ENCODE assay signal across 1 cellular context in the genomic region with DNA sequence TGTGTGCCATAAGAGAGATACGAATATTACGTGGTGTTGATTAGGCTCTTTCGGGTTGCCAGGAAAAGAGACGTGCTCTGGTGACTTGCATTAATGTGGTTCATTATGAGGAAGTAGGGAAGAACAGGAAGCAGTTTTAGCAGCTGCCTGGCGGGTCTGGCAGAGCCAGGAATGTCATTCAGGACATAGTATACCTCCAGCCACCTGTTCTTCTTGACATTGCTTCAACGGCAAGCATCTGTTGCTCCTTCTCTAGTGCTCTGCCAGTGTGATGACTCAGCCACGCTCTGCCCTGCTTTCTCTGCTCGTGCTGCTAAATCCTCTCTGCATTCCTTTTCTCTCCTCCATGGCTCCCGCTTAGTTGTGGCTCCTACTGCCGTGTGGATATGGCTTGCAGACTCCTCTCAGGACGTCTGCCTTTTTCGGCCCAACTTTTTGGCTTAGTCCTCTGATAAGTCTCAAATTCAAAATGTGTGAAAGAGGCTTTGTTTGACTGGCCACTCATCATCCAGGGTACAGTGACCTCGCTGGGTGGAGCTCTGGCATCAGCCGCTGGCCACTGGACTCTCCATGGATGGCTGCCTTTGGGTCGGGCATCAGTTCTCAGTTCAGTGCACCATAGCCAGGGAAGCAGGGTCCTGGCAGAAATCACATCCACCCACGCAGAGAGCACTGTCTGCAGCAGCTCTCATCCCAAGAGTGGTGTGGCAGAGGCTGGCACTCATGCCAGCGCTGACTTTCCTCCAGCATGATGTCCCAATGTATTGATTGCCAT.
TF ChIP-seq lines count a peak whose summit lies in the region.

No MANE protein-coding gene starts in this region.

TF ChIP-seq in GM23338, 12 proteins besides CTCF, POLR2A, EP300 and RAD21 (continued from another document):
- TF ChIP-seq, protein P1, sequence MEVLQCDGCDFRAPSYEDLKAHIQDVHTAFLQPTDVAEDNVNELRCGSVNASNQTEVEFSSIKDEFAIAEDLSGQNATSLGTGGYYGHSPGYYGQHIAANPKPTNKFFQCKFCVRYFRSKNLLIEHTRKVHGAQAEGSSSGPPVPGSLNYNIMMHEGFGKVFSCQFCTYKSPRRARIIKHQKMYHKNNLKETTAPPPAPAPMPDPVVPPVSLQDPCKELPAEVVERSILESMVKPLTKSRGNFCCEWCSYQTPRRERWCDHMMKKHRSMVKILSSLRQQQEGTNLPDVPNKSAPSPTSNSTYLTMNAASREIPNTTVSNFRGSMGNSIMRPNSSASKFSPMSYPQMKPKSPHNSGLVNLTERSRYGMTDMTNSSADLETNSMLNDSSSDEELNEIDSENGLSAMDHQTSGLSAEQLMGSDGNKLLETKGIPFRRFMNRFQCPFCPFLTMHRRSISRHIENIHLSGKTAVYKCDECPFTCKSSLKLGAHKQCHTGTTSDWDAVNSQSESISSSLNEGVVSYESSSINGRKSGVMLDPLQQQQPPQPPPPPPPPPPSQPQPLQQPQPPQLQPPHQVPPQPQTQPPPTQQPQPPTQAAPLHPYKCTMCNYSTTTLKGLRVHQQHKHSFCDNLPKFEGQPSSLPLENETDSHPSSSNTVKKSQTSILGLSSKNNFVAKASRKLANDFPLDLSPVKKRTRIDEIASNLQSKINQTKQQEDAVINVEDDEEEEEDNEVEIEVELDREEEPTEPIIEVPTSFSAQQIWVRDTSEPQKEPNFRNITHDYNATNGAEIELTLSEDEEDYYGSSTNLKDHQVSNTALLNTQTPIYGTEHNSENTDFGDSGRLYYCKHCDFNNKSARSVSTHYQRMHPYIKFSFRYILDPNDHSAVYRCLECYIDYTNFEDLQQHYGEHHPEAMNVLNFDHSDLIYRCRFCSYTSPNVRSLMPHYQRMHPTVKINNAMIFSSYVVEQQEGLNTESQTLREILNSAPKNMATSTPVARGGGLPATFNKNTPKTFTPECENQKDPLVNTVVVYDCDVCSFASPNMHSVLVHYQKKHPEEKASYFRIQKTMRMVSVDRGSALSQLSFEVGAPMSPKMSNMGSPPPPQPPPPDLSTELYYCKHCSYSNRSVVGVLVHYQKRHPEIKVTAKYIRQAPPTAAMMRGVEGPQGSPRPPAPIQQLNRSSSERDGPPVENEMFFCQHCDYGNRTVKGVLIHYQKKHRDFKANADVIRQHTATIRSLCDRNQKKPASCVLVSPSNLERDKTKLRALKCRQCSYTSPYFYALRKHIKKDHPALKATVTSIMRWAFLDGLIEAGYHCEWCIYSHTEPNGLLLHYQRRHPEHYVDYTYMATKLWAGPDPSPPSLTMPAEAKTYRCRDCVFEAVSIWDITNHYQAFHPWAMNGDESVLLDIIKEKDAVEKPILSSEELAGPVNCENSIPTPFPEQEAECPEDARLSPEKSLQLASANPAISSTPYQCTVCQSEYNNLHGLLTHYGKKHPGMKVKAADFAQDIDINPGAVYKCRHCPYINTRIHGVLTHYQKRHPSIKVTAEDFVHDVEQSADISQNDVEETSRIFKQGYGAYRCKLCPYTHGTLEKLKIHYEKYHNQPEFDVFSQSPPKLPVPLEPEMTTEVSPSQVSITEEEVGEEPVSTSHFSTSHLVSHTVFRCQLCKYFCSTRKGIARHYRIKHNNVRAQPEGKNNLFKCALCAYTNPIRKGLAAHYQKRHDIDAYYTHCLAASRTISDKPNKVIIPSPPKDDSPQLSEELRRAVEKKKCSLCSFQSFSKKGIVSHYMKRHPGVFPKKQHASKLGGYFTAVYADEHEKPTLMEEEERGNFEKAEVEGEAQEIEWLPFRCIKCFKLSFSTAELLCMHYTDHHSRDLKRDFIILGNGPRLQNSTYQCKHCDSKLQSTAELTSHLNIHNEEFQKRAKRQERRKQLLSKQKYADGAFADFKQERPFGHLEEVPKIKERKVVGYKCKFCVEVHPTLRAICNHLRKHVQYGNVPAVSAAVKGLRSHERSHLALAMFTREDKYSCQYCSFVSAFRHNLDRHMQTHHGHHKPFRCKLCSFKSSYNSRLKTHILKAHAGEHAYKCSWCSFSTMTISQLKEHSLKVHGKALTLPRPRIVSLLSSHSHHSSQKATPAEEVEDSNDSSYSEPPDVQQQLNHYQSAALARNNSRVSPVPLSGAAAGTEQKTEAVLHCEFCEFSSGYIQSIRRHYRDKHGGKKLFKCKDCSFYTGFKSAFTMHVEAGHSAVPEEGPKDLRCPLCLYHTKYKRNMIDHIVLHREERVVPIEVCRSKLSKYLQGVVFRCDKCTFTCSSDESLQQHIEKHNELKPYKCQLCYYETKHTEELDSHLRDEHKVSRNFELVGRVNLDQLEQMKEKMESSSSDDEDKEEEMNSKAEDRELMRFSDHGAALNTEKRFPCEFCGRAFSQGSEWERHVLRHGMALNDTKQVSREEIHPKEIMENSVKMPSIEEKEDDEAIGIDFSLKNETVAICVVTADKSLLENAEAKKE (CRISPR knock-in tag; IDR thresholded peaks at IDR 0.05): no peak
- TF ChIP-seq, protein P2, sequence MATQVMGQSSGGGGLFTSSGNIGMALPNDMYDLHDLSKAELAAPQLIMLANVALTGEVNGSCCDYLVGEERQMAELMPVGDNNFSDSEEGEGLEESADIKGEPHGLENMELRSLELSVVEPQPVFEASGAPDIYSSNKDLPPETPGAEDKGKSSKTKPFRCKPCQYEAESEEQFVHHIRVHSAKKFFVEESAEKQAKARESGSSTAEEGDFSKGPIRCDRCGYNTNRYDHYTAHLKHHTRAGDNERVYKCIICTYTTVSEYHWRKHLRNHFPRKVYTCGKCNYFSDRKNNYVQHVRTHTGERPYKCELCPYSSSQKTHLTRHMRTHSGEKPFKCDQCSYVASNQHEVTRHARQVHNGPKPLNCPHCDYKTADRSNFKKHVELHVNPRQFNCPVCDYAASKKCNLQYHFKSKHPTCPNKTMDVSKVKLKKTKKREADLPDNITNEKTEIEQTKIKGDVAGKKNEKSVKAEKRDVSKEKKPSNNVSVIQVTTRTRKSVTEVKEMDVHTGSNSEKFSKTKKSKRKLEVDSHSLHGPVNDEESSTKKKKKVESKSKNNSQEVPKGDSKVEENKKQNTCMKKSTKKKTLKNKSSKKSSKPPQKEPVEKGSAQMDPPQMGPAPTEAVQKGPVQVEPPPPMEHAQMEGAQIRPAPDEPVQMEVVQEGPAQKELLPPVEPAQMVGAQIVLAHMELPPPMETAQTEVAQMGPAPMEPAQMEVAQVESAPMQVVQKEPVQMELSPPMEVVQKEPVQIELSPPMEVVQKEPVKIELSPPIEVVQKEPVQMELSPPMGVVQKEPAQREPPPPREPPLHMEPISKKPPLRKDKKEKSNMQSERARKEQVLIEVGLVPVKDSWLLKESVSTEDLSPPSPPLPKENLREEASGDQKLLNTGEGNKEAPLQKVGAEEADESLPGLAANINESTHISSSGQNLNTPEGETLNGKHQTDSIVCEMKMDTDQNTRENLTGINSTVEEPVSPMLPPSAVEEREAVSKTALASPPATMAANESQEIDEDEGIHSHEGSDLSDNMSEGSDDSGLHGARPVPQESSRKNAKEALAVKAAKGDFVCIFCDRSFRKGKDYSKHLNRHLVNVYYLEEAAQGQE (IDR thresholded peaks at IDR 0.05; ENCODE audit: unreplicated experiment): no peak
